In the genomic region with DNA sequence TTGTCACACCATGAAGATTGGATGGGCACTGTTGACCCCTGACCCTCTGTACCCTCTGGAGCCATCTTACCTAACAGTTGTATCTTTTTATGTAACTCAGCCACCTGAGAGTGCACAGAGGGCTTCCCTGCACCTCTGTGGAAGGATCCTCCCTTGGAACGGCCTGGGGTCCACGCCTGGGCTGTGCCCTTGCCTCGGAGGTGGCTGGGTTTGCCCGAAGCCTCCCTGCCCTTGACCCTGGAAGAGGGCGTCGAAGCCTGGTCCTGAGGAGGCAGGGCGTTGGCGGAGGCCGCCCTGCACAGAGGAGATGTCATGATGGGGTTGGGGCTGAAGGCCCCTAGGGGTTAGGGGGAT, we compare ENCODE assay signal across 8 cellular contexts. TPM values are rescaled to one million over a fixed set of nuclear protein-coding genes. Genes with fewer than 3 reads are reported as not detected.
DNase-seq lines count a peak whose midpoint lies in the region; ATAC-seq and TF ChIP-seq lines count a peak whose summit lies in the region.

No MANE protein-coding gene starts in this region.

- H3K27me3 ChIP-seq in ACC112 (ENCODE audit: insufficient read depth, low read length) (no peaks in the 10 kb centered on the region), Peyer's patch (no peaks in the 10 kb centered on the region), skeletal muscle tissue (ENCODE audit: control insufficient read depth in 3 of 3, insufficient read depth in 3 of 3, low read length in 3 of 3) (peaks cover 0 to 6% (median 0%) of the 10 kb centered on the region in 3 donors)

- no peak for TF ChIP-seq CTCF in Peyer's patch (IDR thresholded peaks at IDR 0.05)
- no peak for TF ChIP-seq CTCF in fibroblast of mammary gland (conservative IDR thresholded peaks at IDR 0.05; ENCODE audit: control insufficient read depth, insufficient read depth, low read depth, low read length)

- H3K79me2 ChIP-seq in ACC112 (ENCODE audit: control insufficient read depth, insufficient read depth, low read length, unreplicated experiment): peaks cover 20% of the 10 kb centered on the region

- peak; percentile 19 for ATAC-seq in GM19467 (IDR thresholded peaks at IDR 0.05; ENCODE audit: unreplicated experiment)

- no peaks in the 10 kb centered on the region for H3K36me3 ChIP-seq in ACC112 (ENCODE audit: insufficient read depth, low read length)
- H3K36me3 ChIP-seq in Peyer's patch: peaks cover 0 to 28% (median 2%) of the 10 kb centered on the region in 3 donors
- H3K36me3 ChIP-seq in skeletal muscle tissue (ENCODE audit: control insufficient read depth in 3 of 3, insufficient read depth in 3 of 3, low read length in 3 of 3): peaks cover 16 to 20% (median 20%) of the 10 kb centered on the region in 3 donors

- H3K4me3 ChIP-seq in ACC112 (ENCODE audit: low read depth, low read length): peak overlapping the region; percentile 99
- peak overlapping the region; percentile 61 to 73 (median 66) for H3K4me3 ChIP-seq in Peyer's patch
- peak overlapping the region; percentile 96 for H3K4me3 ChIP-seq in fibroblast of mammary gland (ENCODE audit: control insufficient read depth, low read depth, low read length)
- peak overlapping the region; percentile 97 to 99 (median 99) for H3K4me3 ChIP-seq in skeletal muscle tissue (ENCODE audit: low read length in 3 of 3)

- no peak for DNase-seq in Peyer's patch
- no peak for DNase-seq in fibroblast of mammary gland (ENCODE audit: low read depth)
- DNase-seq in NOMO-1 (lab: John Stamatoyannopoulos, UW; ENCODE audit: unreplicated experiment in 2 of 2): no peak
- no peak for DNase-seq in AG20443 (ENCODE audit: low spot score)
- no peak for DNase-seq in activated CD4-positive, alpha-beta T cell treated with anti-CD3 and anti-CD28 coated beads for 4 hours

- H3K4me1 ChIP-seq in ACC112 (ENCODE audit: control insufficient read depth, insufficient read depth, low read length, unreplicated experiment) (peaks cover 10% of the 10 kb centered on the region), Peyer's patch (peaks cover 0 to 19% (median 12%) of the 10 kb centered on the region in 4 donors), skeletal muscle tissue (ENCODE audit: control insufficient read depth in 3 of 3, insufficient read depth in 3 of 3, low read length in 3 of 3) (peaks cover 16 to 21% (median 17%) of the 10 kb centered on the region in 3 donors)

- peak overlapping the region; percentile 96 for H2AFZ ChIP-seq in ACC112 (ENCODE audit: low read length, unreplicated experiment)

- H3K9ac ChIP-seq in skeletal muscle tissue (ENCODE audit: low read depth in 1 of 3, low read length in 3 of 3): peak overlapping the region; percentile 45 to 91 (median 65)

- no peak for TF ChIP-seq POLR2A in Peyer's patch (IDR thresholded peaks at IDR 0.05)

- H3K27ac ChIP-seq in ACC112 (ENCODE audit: low read depth, low read length) (peak overlapping the region; percentile 74), Peyer's patch (peak overlapping the region; percentile 44 to 87 (median 78)), skeletal muscle tissue (ENCODE audit: low read depth, low read length) (peak overlapping the region; percentile 70)

- H3K9me3 ChIP-seq in Peyer's patch: no peaks in the 10 kb centered on the region
- H3K9me3 ChIP-seq in skeletal muscle tissue (ENCODE audit: control insufficient read depth in 3 of 3, low read length in 3 of 3): no peaks in the 10 kb centered on the region

RNA-seq across cellular contexts. Expression of gene ODAD3, which starts 0.2 kb away (rescaled TPM):
- total RNA-seq in Peyer's patch: 1 to 10 TPM in 1 of 4 donors, not detected in 3; 1.5 TPM
- total RNA-seq in skeletal muscle tissue: not detected

RNA-seq across cellular contexts. Expression of gene PRKCSH, which starts 0.8 kb away (rescaled TPM):
- 100 to 1,000 TPM; 161 to 239 (median 194) TPM for total RNA-seq in Peyer's patch
- total RNA-seq in skeletal muscle tissue: 67.8 TPM

RNA-seq across cellular contexts. Expression of gene RGL3, which starts 15.6 kb away (rescaled TPM):
- total RNA-seq in Peyer's patch (10 to 100 TPM in 1 of 4 donors, 1 to 10 TPM in 3; 2.5 to 51.2 (median 6.3) TPM), skeletal muscle tissue (not detected)

RNA-seq across cellular contexts. Expression of gene ELAVL3, which starts 46.2 kb away (rescaled TPM):
- total RNA-seq in Peyer's patch: under 1 TPM in 1 of 4 donors, not detected in 3; 0.95 TPM
- not detected for total RNA-seq in skeletal muscle tissue

RNA-seq across cellular contexts. Expression of gene EPOR, which starts 50.6 kb away (rescaled TPM):
- 1 to 10 TPM; 1.2 to 5.0 (median 3.0) TPM for total RNA-seq in Peyer's patch
- total RNA-seq in skeletal muscle tissue: 2.1 TPM
